In genomic region chr7:36264123-36264916, GRCh38 we compare ENCODE assay signal across 8 cellular contexts.
A peak's percentile ranks its signal among the peaks of the same experiment; 100 is the strongest.
DNase-seq lines count a peak whose midpoint lies in the region; ATAC-seq and TF ChIP-seq lines count a peak whose summit lies in the region.

No MANE protein-coding gene starts in this region.

- H3K9me3 ChIP-seq in gastroesophageal sphincter (no peaks in the 10 kb centered on the region), stomach (no peaks in the 10 kb centered on the region)

- 33 to 36% methylated on average over 7 to 8 of the region's 8 CpGs for WGBS in gastroesophageal sphincter (ENCODE audit: low coverage in 1 of 2), 2 donors
- WGBS in stomach, 5 donors, result 55 to 85% (median 70%) methylated on average over 8 of the region's 8 CpGs

- H3K4me1 ChIP-seq in gastroesophageal sphincter, result peaks cover 12 to 66% (median 18%) of the 10 kb centered on the region in 3 donors
- peaks cover 28 to 79% (median 47%) of the 10 kb centered on the region in 4 donors for H3K4me1 ChIP-seq in stomach

- TF ChIP-seq POLR2A in gastroesophageal sphincter (IDR thresholded peaks at IDR 0.05) (no peak), stomach (IDR thresholded peaks at IDR 0.05) (no peak)

- TF ChIP-seq CTCF in HL-60 (IDR thresholded peaks at IDR 0.05; ENCODE audit: insufficient read depth, low read length) (no peak), gastroesophageal sphincter (IDR thresholded peaks at IDR 0.05) (no peak), stomach (IDR thresholded peaks at IDR 0.05) (no peak)

- TF ChIP-seq EP300 in gastroesophageal sphincter (IDR thresholded peaks at IDR 0.05), result no peak
- TF ChIP-seq EP300 in stomach (IDR thresholded peaks at IDR 0.05), result no peak

- peak overlapping the region; percentile 59 for H3K27ac ChIP-seq in HL-60 (replicated peaks)
- H3K27ac ChIP-seq in gastroesophageal sphincter, result peak overlapping the region; percentile 67 to 74 (median 72)
- peak overlapping the region in 4 of 5 donors; percentile 34 to 76 (median 65) for H3K27ac ChIP-seq in stomach

- H3K36me3 ChIP-seq in gastroesophageal sphincter, result no peaks in the 10 kb centered on the region
- H3K36me3 ChIP-seq in stomach, result no peaks in the 10 kb centered on the region

- H3K4me3 ChIP-seq in HL-60 (replicated peaks; ENCODE audit: insufficient read depth, low read length), result no peak overlapping the region
- H3K4me3 ChIP-seq in gastroesophageal sphincter, result no peak overlapping the region
- H3K4me3 ChIP-seq in stomach, result no peak overlapping the region

- DNase-seq in HL-60 (ENCODE audit: low read depth in 1 of 2, low spot score in 1 of 2), result peak; percentile 80 to 94
- DNase-seq in stomach, result no peak
- no peak for DNase-seq in islet precursor cell
- DNase-seq in stimulated activated CD8-positive, alpha-beta memory T cell treated with anti-CD3 and anti-CD28 coated beads, Interleukin-4, amount 100 ng/mL, for 48 hours, result no peak
- DNase-seq in HuH-7 (ENCODE audit: low spot score), result no peak

- intact Hi-C loops in stomach (cut with DNase I; ENCODE audit: low total_unique reads), result no loop called here

- H3K27me3 ChIP-seq in HL-60 (ENCODE audit: insufficient read depth, poor library complexity, severe bottlenecking), result no peaks in the 10 kb centered on the region
- H3K27me3 ChIP-seq in gastroesophageal sphincter, result no peaks in the 10 kb centered on the region
- no peaks in the 10 kb centered on the region for H3K27me3 ChIP-seq in stomach

- peak; percentile 50 for ATAC-seq in GM19455 (IDR thresholded peaks at IDR 0.05; ENCODE audit: unreplicated experiment)
- peak; percentile 66 for ATAC-seq in gastroesophageal sphincter
- ATAC-seq in HG02642 (IDR thresholded peaks at IDR 0.05; ENCODE audit: poor library complexity, unreplicated experiment), result no peak

Comparison
In these comparisons a context has a peak if more than half of its experiments do, and no peak if none do; other contexts are left out.
1. DNase-seq: peak in HL-60 (2 of 2); none in stomach (single experiment), islet precursor cell (single experiment), stimulated activated CD8-positive, alpha-beta memory T cell treated with anti-CD3 and anti-CD28 coated beads, Interleukin-4, amount 100 ng/mL, for 48 hours (single experiment) and HuH-7 (single experiment).
2. Peak in every context shown above with its lines, with median percentiles within 50 percentile points of each other: H3K27ac ChIP-seq.